Comparison of ENCODE assay signal across 8 cellular contexts in genomic region chrX:69503835-69504625, GRCh38. TPM values are rescaled to one million over a fixed set of nuclear protein-coding genes. Genes with fewer than 3 reads are reported as not detected.
DNase-seq lines count a peak whose midpoint lies in the region; ATAC-seq, FAIRE-seq and TF ChIP-seq lines count a peak whose summit lies in the region.

Gene NALF2 (plus strand): TSS chrX:69504326. CDS start chrX:69505283, 957 bp downstream.

- intact Hi-C loops in CD8-positive, alpha-beta T cell (cut with DNase I, micrococcal nuclease) = no loop called here
- intact Hi-C loops in Panc1 (cut with micrococcal nuclease; ENCODE audit: unreplicated experiment) = no loop called here

- H3K9me3 Mint-ChIP-seq in CD8-positive, alpha-beta T cell = no peaks in the 10 kb centered on the region

- no peaks in the 10 kb centered on the region for H3K27me3 ChIP-seq in CD8-positive, alpha-beta T cell (ENCODE audit: insufficient read depth, low read length)
- H3K27me3 ChIP-seq in Panc1 (ENCODE audit: control insufficient read depth, insufficient read depth, low read length) = no peaks in the 10 kb centered on the region
- H3K27me3 ChIP-seq in bronchial epithelial cell (ENCODE audit: control insufficient read depth, insufficient read depth, low read length) = no peaks in the 10 kb centered on the region
- peaks cover 0 to 3% of the 10 kb centered on the region in 2 donors for H3K27me3 ChIP-seq in small intestine (ENCODE audit: control insufficient read depth in 2 of 2, insufficient read depth in 2 of 2, low read length in 2 of 2)

- H3K27me3 Mint-ChIP-seq in CD8-positive, alpha-beta T cell (ENCODE audit: low read depth) = peaks cover 23% of the 10 kb centered on the region

- FAIRE-seq in bronchial epithelial cell (lab: Jason Lieb, UNC) = no peak
- FAIRE-seq in small intestine (lab: Jason Lieb, UNC) = no peak

- H3K36me3 ChIP-seq in CD8-positive, alpha-beta T cell (ENCODE audit: insufficient read depth, low read length) = no peaks in the 10 kb centered on the region
- no peaks in the 10 kb centered on the region for H3K36me3 ChIP-seq in Panc1 (ENCODE audit: control insufficient read depth, insufficient read depth, low read length)
- no peaks in the 10 kb centered on the region for H3K36me3 ChIP-seq in bronchial epithelial cell (ENCODE audit: control insufficient read depth, insufficient read depth, low read length)
- H3K36me3 ChIP-seq in small intestine (ENCODE audit: control insufficient read depth in 2 of 2, insufficient read depth in 2 of 2, low read length in 2 of 2) = no peaks in the 10 kb centered on the region

- H3K4me1 ChIP-seq in CD8-positive, alpha-beta T cell (ENCODE audit: insufficient read depth, low read length) = no peaks in the 10 kb centered on the region
- H3K4me1 ChIP-seq in Panc1 (ENCODE audit: control insufficient read depth, insufficient read depth, low read length) = no peaks in the 10 kb centered on the region
- H3K4me1 ChIP-seq in small intestine (ENCODE audit: control insufficient read depth in 2 of 2, insufficient read depth in 1 of 2, low read depth in 1 of 2, low read length in 1 of 2) = no peaks in the 10 kb centered on the region

- H3K9me3 ChIP-seq in CD8-positive, alpha-beta T cell (ENCODE audit: low read length) = no peaks in the 10 kb centered on the region
- H3K9me3 ChIP-seq in Panc1 (ENCODE audit: control insufficient read depth, insufficient read depth, low read depth, low read length) = no peaks in the 10 kb centered on the region
- no peaks in the 10 kb centered on the region for H3K9me3 ChIP-seq in small intestine (ENCODE audit: control insufficient read depth, low read depth)

- TF ChIP-seq CTCF in CD8-positive, alpha-beta T cell (IDR thresholded peaks at IDR 0.05) = no peak
- TF ChIP-seq CTCF in Panc1 (IDR thresholded peaks at IDR 0.05) (peak; percentile 45), bronchial epithelial cell (IDR thresholded peaks at IDR 0.05; ENCODE audit: insufficient read depth, low read length, severe bottlenecking) (no peak)

- POLR2A ChIA-PET in CD8-positive, alpha-beta T cell (lab: Charles Lee) = no interaction called here
- POLR2A ChIA-PET in Panc1 (lab: Charles Lee) = no interaction called here

- ATAC-seq in CD8-positive, alpha-beta T cell = no peak
- ATAC-seq in Panc1 (peak; percentile 79), GM21528 (IDR thresholded peaks at IDR 0.05; ENCODE audit: low FRiP score, unreplicated experiment) (no peak)

- H3K4me3 Mint-ChIP-seq in CD8-positive, alpha-beta T cell = peak within 1 kb of the TSS; percentile 58

- peaks cover 3% of the 10 kb centered on the region for H3K4me1 Mint-ChIP-seq in CD8-positive, alpha-beta T cell (ENCODE audit: low read depth)

- no peak within 1 kb of the TSS for H3K4me3 ChIP-seq in CD8-positive, alpha-beta T cell (ENCODE audit: low read depth, low read length)
- peak within 1 kb of the TSS; percentile 48 to 60 for H3K4me3 ChIP-seq in Panc1 (ENCODE audit: low read depth in 2 of 2, low read length in 2 of 2)
- H3K4me3 ChIP-seq in bronchial epithelial cell (ENCODE audit: low read depth, low read length) = peak within 1 kb of the TSS; percentile 52
- peak within 1 kb of the TSS in 1 of 2 donors; percentile 23 for H3K4me3 ChIP-seq in small intestine (ENCODE audit: low read depth in 1 of 2, low read length in 2 of 2)

- CTCF ChIA-PET in CD8-positive, alpha-beta T cell (lab: Charles Lee) = no interaction called here
- CTCF ChIA-PET in Panc1 (lab: Charles Lee) = interaction anchor here (0.5 kb wide), 1 partner anchor 26 kb away, joined by 4 read pairs; no protein-coding TSS in a partner anchor

- 1 to 51% (median 10%) methylated on average over 21 to 64 of the region's 64 CpGs for WGBS in small intestine, 3 donors

- H3K27ac ChIP-seq in CD8-positive, alpha-beta T cell (ENCODE audit: low read depth, low read length) = no peak within 1 kb of the TSS
- H3K27ac ChIP-seq in Panc1 (ENCODE audit: low read length) = no peak within 1 kb of the TSS
- no peak within 1 kb of the TSS for H3K27ac ChIP-seq in small intestine (ENCODE audit: low read depth in 1 of 2, low read length in 1 of 2)

- no peak within 1 kb of the TSS for H3K27ac Mint-ChIP-seq in CD8-positive, alpha-beta T cell

- no TSS peak for BruUV-seq in Panc1 (replicated peaks; lab: Mats Ljungman, UMichigan)

- no peaks in the 10 kb centered on the region for H3K36me3 Mint-ChIP-seq in CD8-positive, alpha-beta T cell

- in situ Hi-C loops in Panc1 (cut with HindIII; ENCODE audit: low pct_unique_long_range_greater_than_20kb, low sequenced_read_pairs) = no loop called here

- DNase-seq in CD8-positive, alpha-beta T cell = peak in 1 of 7 experiments; percentile 16
- peak; percentile 13 for DNase-seq in HS-5 (ENCODE audit: low read depth)
- DNase-seq in Panc1 (ENCODE audit: low read depth, low spot score) = no peak
- peak; percentile 27 for DNase-seq in bronchial epithelial cell (ENCODE audit: low read depth)
- peak; percentile 18 for DNase-seq in inferior parietal cortex (ENCODE audit: extremely low spot score)
- DNase-seq in small intestine = peak; percentile 11
- no peak for DNase-seq in GM19240 (ENCODE audit: insufficient read length, low spot score)

RNA-seq across cellular contexts. Expression of gene NALF2, which starts in this region (rescaled TPM):
- not detected for total RNA-seq in CD8-positive, alpha-beta T cell
- total RNA-seq in Panc1 (2021; ENCODE audit: unreplicated experiment) = 1.5 TPM
- polyA plus RNA-seq in Panc1 (2012; ENCODE audit: insufficient read length) = 1.1 TPM
- 0.79 and 2.8 TPM in 2 replicates for total RNA-seq in bronchial epithelial cell
- under 1 TPM in 2 of 3 donors, not detected in 1; 0.27 to 0.48 TPM for polyA plus RNA-seq in small intestine

Comparison
In these comparisons a context has a peak if more than half of its experiments do, and no peak if none do; other contexts are left out.
1. Peak in DNase-seq in small intestine; RNA of the gene not detected or under 1 TPM.
2. DNase-seq: peak in HS-5 (single experiment), bronchial epithelial cell (single experiment) and inferior parietal cortex (single experiment); none in Panc1 (single experiment) and GM19240 (single experiment).